ENCODE assay signal across 8 cellular contexts in genomic region chr5:90529234-90529938, GRCh38. TPM values are rescaled to one million over a fixed set of nuclear protein-coding genes. Genes with fewer than 3 reads are reported as not detected.
DNase-seq lines count a peak whose midpoint lies in the region; TF ChIP-seq lines count a peak whose summit lies in the region.

LYSMD3 (minus strand) TSS chr5:90529584; CDS start chr5:90525289, 4,295 bp downstream.

- TF ChIP-seq EP300 in neural cell (conservative IDR thresholded peaks at IDR 0.05; ENCODE audit: poor library complexity, severe bottlenecking) (no peak), stomach (IDR thresholded peaks at IDR 0.05) (no peak)

- peak within 1 kb of the TSS; percentile 80 for H3K9ac ChIP-seq in neural cell (ENCODE audit: low read length)

- no peak for TF ChIP-seq CTCF in neural cell (IDR thresholded peaks at IDR 0.05; ENCODE audit: poor library complexity, severe bottlenecking)
- TF ChIP-seq CTCF in stomach (IDR thresholded peaks at IDR 0.05) = no peak

- H3K4me2 ChIP-seq in neural cell (ENCODE audit: low read length) = peak within 1 kb of the TSS; percentile 94

- H4K20me1 ChIP-seq in neural cell (ENCODE audit: insufficient read depth) = no peaks in the 10 kb centered on the region

- peaks cover 10% of the 10 kb centered on the region for H3K79me2 ChIP-seq in neural cell (replicated peaks; ENCODE audit: insufficient read depth, low read length)

- no peak for TF ChIP-seq RAD21 in neural cell (conservative IDR thresholded peaks at IDR 0.05)

- WGBS in stomach, 5 donors = 0 to 1% (median 1%) methylated on average over 23 to 63 of the region's 63 CpGs

- no peaks in the 10 kb centered on the region for H3F3A ChIP-seq in neural cell (ENCODE audit: insufficient read depth, low read length, poor library complexity, severe bottlenecking)

- H3K27me3 ChIP-seq in neural cell (ENCODE audit: insufficient read depth, low read depth, low read length) (no peaks in the 10 kb centered on the region), stomach (peaks cover 0 to 26% (median 6%) of the 10 kb centered on the region in 3 donors)

- H3K4me1 ChIP-seq in stomach = peaks cover 17 to 41% (median 35%) of the 10 kb centered on the region in 4 donors

- H3K27ac ChIP-seq in neural cell (ENCODE audit: low read length) (peak within 1 kb of the TSS; percentile 74), stomach (peak within 1 kb of the TSS; percentile 91 to 95 (median 94))

- no peaks in the 10 kb centered on the region for H3K9me3 ChIP-seq in neural cell (ENCODE audit: low read length)
- no peaks in the 10 kb centered on the region for H3K9me3 ChIP-seq in stomach

- peak within 1 kb of the TSS; percentile 92 for H2AFZ ChIP-seq in neural cell (ENCODE audit: low read depth, low read length)

- H3K9me2 ChIP-seq in neural cell (ENCODE audit: insufficient read depth, low read length) = no peaks in the 10 kb centered on the region

- H3K4me3 ChIP-seq in neural cell (ENCODE audit: low read length) (peak within 1 kb of the TSS; percentile 88), stomach (peak within 1 kb of the TSS; percentile 66 to 91 (median 76))

- peak in 2 of 4 donors; percentile 78 to 79 for TF ChIP-seq POLR2A in stomach (IDR thresholded peaks at IDR 0.05)

- intact Hi-C loops in stomach (cut with DNase I; ENCODE audit: low total_unique reads) = no loop called here

- no peaks in the 10 kb centered on the region for H3K36me3 ChIP-seq in neural cell (ENCODE audit: insufficient read depth, low read length)
- H3K36me3 ChIP-seq in stomach = peaks cover 0 to 12% (median 7%) of the 10 kb centered on the region in 4 donors

- DNase-seq in EL (peak; percentile 98), H4 (ENCODE audit: low spot score) (peak; percentile 97), LoVo (ENCODE audit: low spot score) (peak; percentile 98), SHP77 (lab: John Stamatoyannopoulos, UW) (peak; percentile 94 to 95), fibroblast of the conjunctiva (ENCODE audit: low read depth) (peak; percentile 95), stomach (peak; percentile 98)
- peak; percentile 99 for DNase-seq in activated effector memory CD4-positive, alpha-beta T cell treated with anti-CD3 and anti-CD28 coated beads, Interleukin-2, amount 50 U/mL, for 16 hours

TF ChIP-seq in neural cell, 6 proteins besides CTCF, POLR2A, EP300 and RAD21:
- TF ChIP-seq POLR2AphosphoS5 (IDR thresholded peaks at IDR 0.05) = peak; percentile 86
- no peak for TF ChIP-seq TAF1 (IDR thresholded peaks at IDR 0.05; ENCODE audit: low read depth)
- TF ChIP-seq REST (IDR thresholded peaks at IDR 0.05; ENCODE audit: borderline replicate concordance) = peak; percentile 71
- no peak for TF ChIP-seq SMC3 (conservative IDR thresholded peaks at IDR 0.05; ENCODE audit: poor library complexity)
- no peak for TF ChIP-seq EZH2 (IDR thresholded peaks at IDR 0.05; ENCODE audit: borderline replicate concordance, insufficient read depth, low read length, poor library complexity, severe bottlenecking)
- TF ChIP-seq MXI1 (conservative IDR thresholded peaks at IDR 0.05; ENCODE audit: poor library complexity, severe bottlenecking) = peak; percentile 65

RNA-seq across cellular contexts. Expression of gene LYSMD3, which starts in this region (rescaled TPM):
- 8.7 and 10.8 TPM in 2 replicates for total RNA-seq in H4 (2014; rRNA removed; shearing (Covaris generic))
- polyA plus RNA-seq in neural cell (10.3 and 11.1 TPM in 2 replicates), stomach (1 to 10 TPM; 3.9 to 6.3 (median 6.0) TPM)
- 22.2 and 27.3 TPM in 2 replicates for polyA minus RNA-seq in neural cell
- 10 to 100 TPM in 2 of 5 donors, 1 to 10 TPM in 3; 7.6 to 27.0 (median 8.1) TPM for total RNA-seq in stomach

Comparison
In these comparisons a context has a peak if more than half of its experiments do, and no peak if none do; other contexts are left out.
1. Peak in every context shown above with its lines: DNase-seq, H3K4me3 ChIP-seq and H3K27ac ChIP-seq.